ENCODE assay signal across 1 cellular context in genomic region chr1:9234223-9235122, GRCh38.
A peak's percentile ranks its signal among the peaks of the same experiment; 100 is the strongest.
TF ChIP-seq lines count a peak whose summit lies in the region.

A gene with protein sequence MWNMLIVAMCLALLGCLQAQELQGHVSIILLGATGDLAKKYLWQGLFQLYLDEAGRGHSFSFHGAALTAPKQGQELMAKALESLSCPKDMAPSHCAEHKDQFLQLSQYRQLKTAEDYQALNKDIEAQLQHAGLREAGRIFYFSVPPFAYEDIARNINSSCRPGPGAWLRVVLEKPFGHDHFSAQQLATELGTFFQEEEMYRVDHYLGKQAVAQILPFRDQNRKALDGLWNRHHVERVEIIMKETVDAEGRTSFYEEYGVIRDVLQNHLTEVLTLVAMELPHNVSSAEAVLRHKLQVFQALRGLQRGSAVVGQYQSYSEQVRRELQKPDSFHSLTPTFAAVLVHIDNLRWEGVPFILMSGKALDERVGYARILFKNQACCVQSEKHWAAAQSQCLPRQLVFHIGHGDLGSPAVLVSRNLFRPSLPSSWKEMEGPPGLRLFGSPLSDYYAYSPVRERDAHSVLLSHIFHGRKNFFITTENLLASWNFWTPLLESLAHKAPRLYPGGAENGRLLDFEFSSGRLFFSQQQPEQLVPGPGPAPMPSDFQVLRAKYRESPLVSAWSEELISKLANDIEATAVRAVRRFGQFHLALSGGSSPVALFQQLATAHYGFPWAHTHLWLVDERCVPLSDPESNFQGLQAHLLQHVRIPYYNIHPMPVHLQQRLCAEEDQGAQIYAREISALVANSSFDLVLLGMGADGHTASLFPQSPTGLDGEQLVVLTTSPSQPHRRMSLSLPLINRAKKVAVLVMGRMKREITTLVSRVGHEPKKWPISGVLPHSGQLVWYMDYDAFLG (plus strand): TSS chr1:9234774. CDS start chr1:9244935, 10,161 bp downstream.

TF ChIP-seq in HepG2, 621 proteins besides CTCF, POLR2A, EP300 and RAD21 (continued from another document and continues in another):
- TF ChIP-seq ZNF75D (CRISPR knock-in tag; IDR thresholded peaks at IDR 0.05; ENCODE audit: borderline replicate concordance) (no peak), ZNF432 (CRISPR knock-in tag; IDR thresholded peaks at IDR 0.05; ENCODE audit: borderline replicate concordance) (no peak), PBX3 (CRISPR knock-in tag; IDR thresholded peaks at IDR 0.05; ENCODE audit: borderline replicate concordance) (no peak), PTBP1 (IDR thresholded peaks at IDR 0.05; ENCODE audit: low read depth, low read length, poor library complexity, severe bottlenecking) (no peak), ELK4 (CRISPR knock-in tag; IDR thresholded peaks at IDR 0.05; ENCODE audit: borderline replicate concordance) (no peak), ZNF572 (CRISPR knock-in tag; IDR thresholded peaks at IDR 0.05) (no peak), ZNF678 (CRISPR knock-in tag; IDR thresholded peaks at IDR 0.05) (peak; percentile 61; the same call in 1 of the 2 replicates), MED13 (CRISPR knock-in tag; IDR thresholded peaks at IDR 0.05) (0 out of 2 replicates have a peak, but pooled peaks have one; percentile 68), RFXANK (CRISPR knock-in tag; IDR thresholded peaks at IDR 0.05) (no peak), CENPX (CRISPR knock-in tag; IDR thresholded peaks at IDR 0.05) (no peak), ZFP36L2 (CRISPR knock-in tag; IDR thresholded peaks at IDR 0.05) (no peak), ZNF781 (CRISPR knock-in tag; IDR thresholded peaks at IDR 0.05; ENCODE audit: borderline replicate concordance, not compliant biosample characterization) (no peak), SYNCRIP (IDR thresholded peaks at IDR 0.05; ENCODE audit: insufficient read depth, low read depth, low read length) (no peak), IKZF4 (CRISPR knock-in tag; IDR thresholded peaks at IDR 0.05; ENCODE audit: borderline replicate concordance, low read depth, not compliant biosample characterization) (peak; percentile 81), ASH2L (IDR thresholded peaks at IDR 0.05; ENCODE audit: insufficient read length, low read depth, low read length) (no peak), ZNF333 (CRISPR knock-in tag; IDR thresholded peaks at IDR 0.05; ENCODE audit: borderline replicate concordance) (no peak), ZBTB38 (CRISPR knock-in tag; IDR thresholded peaks at IDR 0.05) (peak; percentile 79; the same call in 1 of the 2 replicates), YEATS2 (CRISPR knock-in tag; IDR thresholded peaks at IDR 0.05; ENCODE audit: borderline replicate concordance) (peak; percentile 60; the same call in 1 of the 2 replicates), ATF1 (CRISPR knock-in tag; IDR thresholded peaks at IDR 0.05) (peak; percentile 38; the same call in 1 of the 2 replicates), ZSCAN12 (CRISPR knock-in tag; IDR thresholded peaks at IDR 0.05) (no peak), RAD51 (IDR thresholded peaks at IDR 0.05; ENCODE audit: borderline replicate concordance) (no peak), ESRRA (CRISPR knock-in tag; IDR thresholded peaks at IDR 0.05; ENCODE audit: low read depth) (peak; percentile 69), ZNF616 (CRISPR knock-in tag; IDR thresholded peaks at IDR 0.05; ENCODE audit: low read depth) (peak; percentile 81; the same call in 1 of the 2 replicates), HDAC6 (IDR thresholded peaks at IDR 0.05; ENCODE audit: low read depth, low read length) (no peak), KLF15 (CRISPR knock-in tag; IDR thresholded peaks at IDR 0.05; ENCODE audit: borderline replicate concordance) (no peak; the same call in 1 of the 2 replicates), BHLHE40 (IDR thresholded peaks at IDR 0.05; ENCODE audit: low read length) (peak; percentile 12; the same call in 1 of the 2 replicates)
- TF ChIP-seq, protein P1, sequence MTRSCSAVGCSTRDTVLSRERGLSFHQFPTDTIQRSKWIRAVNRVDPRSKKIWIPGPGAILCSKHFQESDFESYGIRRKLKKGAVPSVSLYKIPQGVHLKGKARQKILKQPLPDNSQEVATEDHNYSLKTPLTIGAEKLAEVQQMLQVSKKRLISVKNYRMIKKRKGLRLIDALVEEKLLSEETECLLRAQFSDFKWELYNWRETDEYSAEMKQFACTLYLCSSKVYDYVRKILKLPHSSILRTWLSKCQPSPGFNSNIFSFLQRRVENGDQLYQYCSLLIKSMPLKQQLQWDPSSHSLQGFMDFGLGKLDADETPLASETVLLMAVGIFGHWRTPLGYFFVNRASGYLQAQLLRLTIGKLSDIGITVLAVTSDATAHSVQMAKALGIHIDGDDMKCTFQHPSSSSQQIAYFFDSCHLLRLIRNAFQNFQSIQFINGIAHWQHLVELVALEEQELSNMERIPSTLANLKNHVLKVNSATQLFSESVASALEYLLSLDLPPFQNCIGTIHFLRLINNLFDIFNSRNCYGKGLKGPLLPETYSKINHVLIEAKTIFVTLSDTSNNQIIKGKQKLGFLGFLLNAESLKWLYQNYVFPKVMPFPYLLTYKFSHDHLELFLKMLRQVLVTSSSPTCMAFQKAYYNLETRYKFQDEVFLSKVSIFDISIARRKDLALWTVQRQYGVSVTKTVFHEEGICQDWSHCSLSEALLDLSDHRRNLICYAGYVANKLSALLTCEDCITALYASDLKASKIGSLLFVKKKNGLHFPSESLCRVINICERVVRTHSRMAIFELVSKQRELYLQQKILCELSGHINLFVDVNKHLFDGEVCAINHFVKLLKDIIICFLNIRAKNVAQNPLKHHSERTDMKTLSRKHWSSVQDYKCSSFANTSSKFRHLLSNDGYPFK (CRISPR knock-in tag; IDR thresholded peaks at IDR 0.05; ENCODE audit: borderline replicate concordance), result peak; percentile 21; the same call in 1 of the 2 replicates
- TF ChIP-seq, protein P2, sequence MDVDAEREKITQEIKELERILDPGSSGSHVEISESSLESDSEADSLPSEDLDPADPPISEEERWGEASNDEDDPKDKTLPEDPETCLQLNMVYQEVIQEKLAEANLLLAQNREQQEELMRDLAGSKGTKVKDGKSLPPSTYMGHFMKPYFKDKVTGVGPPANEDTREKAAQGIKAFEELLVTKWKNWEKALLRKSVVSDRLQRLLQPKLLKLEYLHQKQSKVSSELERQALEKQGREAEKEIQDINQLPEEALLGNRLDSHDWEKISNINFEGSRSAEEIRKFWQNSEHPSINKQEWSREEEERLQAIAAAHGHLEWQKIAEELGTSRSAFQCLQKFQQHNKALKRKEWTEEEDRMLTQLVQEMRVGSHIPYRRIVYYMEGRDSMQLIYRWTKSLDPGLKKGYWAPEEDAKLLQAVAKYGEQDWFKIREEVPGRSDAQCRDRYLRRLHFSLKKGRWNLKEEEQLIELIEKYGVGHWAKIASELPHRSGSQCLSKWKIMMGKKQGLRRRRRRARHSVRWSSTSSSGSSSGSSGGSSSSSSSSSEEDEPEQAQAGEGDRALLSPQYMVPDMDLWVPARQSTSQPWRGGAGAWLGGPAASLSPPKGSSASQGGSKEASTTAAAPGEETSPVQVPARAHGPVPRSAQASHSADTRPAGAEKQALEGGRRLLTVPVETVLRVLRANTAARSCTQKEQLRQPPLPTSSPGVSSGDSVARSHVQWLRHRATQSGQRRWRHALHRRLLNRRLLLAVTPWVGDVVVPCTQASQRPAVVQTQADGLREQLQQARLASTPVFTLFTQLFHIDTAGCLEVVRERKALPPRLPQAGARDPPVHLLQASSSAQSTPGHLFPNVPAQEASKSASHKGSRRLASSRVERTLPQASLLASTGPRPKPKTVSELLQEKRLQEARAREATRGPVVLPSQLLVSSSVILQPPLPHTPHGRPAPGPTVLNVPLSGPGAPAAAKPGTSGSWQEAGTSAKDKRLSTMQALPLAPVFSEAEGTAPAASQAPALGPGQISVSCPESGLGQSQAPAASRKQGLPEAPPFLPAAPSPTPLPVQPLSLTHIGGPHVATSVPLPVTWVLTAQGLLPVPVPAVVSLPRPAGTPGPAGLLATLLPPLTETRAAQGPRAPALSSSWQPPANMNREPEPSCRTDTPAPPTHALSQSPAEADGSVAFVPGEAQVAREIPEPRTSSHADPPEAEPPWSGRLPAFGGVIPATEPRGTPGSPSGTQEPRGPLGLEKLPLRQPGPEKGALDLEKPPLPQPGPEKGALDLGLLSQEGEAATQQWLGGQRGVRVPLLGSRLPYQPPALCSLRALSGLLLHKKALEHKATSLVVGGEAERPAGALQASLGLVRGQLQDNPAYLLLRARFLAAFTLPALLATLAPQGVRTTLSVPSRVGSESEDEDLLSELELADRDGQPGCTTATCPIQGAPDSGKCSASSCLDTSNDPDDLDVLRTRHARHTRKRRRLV (CRISPR knock-in tag; IDR thresholded peaks at IDR 0.05), result no peak
- TF ChIP-seq, protein P3, sequence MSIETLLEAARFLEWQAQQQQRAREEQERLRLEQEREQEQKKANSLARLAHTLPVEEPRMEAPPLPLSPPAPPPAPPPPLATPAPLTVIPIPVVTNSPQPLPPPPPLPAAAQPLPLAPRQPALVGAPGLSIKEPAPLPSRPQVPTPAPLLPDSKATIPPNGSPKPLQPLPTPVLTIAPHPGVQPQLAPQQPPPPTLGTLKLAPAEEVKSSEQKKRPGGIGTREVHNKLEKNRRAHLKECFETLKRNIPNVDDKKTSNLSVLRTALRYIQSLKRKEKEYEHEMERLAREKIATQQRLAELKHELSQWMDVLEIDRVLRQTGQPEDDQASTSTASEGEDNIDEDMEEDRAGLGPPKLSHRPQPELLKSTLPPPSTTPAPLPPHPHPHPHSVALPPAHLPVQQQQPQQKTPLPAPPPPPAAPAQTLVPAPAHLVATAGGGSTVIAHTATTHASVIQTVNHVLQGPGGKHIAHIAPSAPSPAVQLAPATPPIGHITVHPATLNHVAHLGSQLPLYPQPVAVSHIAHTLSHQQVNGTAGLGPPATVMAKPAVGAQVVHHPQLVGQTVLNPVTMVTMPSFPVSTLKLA (IDR thresholded peaks at IDR 0.05), result no peak
- TF ChIP-seq, protein P4, sequence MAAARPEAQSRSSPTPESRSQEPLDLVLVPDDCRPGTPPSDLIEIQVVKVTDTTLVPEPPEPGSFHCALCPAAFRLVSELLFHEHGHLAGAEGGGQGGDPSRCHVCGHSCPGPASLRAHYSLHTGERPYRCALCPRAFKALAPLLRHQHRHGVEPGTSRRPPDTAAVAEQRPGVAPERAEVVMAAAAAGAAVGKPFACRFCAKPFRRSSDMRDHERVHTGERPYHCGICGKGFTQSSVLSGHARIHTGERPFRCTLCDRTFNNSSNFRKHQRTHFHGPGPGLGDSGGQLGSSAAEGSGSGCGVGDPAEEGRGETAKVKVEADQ (CRISPR knock-in tag; IDR thresholded peaks at IDR 0.05; ENCODE audit: borderline replicate concordance), result peak; percentile 34; the same call in 1 of the 2 replicates
- TF ChIP-seq, protein P5, sequence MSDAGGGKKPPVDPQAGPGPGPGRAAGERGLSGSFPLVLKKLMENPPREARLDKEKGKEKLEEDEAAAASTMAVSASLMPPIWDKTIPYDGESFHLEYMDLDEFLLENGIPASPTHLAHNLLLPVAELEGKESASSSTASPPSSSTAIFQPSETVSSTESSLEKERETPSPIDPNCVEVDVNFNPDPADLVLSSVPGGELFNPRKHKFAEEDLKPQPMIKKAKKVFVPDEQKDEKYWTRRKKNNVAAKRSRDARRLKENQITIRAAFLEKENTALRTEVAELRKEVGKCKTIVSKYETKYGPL (CRISPR knock-in tag; IDR thresholded peaks at IDR 0.05), result no peak
- TF ChIP-seq, protein P6, sequence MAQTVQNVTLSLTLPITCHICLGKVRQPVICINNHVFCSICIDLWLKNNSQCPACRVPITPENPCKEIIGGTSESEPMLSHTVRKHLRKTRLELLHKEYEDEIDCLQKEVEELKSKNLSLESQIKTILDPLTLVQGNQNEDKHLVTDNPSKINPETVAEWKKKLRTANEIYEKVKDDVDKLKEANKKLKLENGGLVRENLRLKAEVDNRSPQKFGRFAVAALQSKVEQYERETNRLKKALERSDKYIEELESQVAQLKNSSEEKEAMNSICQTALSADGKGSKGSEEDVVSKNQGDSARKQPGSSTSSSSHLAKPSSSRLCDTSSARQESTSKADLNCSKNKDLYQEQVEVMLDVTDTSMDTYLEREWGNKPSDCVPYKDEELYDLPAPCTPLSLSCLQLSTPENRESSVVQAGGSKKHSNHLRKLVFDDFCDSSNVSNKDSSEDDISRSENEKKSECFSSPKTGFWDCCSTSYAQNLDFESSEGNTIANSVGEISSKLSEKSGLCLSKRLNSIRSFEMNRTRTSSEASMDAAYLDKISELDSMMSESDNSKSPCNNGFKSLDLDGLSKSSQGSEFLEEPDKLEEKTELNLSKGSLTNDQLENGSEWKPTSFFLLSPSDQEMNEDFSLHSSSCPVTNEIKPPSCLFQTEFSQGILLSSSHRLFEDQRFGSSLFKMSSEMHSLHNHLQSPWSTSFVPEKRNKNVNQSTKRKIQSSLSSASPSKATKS (CRISPR knock-in tag; IDR thresholded peaks at IDR 0.05), result no peak
- TF ChIP-seq, protein P7, sequence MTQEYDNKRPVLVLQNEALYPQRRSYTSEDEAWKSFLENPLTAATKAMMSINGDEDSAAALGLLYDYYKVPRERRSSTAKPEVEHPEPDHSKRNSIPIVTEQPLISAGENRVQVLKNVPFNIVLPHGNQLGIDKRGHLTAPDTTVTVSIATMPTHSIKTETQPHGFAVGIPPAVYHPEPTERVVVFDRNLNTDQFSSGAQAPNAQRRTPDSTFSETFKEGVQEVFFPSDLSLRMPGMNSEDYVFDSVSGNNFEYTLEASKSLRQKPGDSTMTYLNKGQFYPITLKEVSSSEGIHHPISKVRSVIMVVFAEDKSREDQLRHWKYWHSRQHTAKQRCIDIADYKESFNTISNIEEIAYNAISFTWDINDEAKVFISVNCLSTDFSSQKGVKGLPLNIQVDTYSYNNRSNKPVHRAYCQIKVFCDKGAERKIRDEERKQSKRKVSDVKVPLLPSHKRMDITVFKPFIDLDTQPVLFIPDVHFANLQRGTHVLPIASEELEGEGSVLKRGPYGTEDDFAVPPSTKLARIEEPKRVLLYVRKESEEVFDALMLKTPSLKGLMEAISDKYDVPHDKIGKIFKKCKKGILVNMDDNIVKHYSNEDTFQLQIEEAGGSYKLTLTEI (CRISPR knock-in tag; conservative IDR thresholded peaks at IDR 0.05), result no peak
